Comparison of ENCODE assay signal across 22 cellular contexts in genomic region chr4:88163286-88163685, GRCh38. TPM values are rescaled to one million over a fixed set of nuclear protein-coding genes. Genes with fewer than 3 reads are reported as not detected.
A peak's percentile ranks its signal among the peaks of the same experiment; 100 is the strongest.
DNase-seq lines count a peak whose midpoint lies in the region; ATAC-seq and TF ChIP-seq lines count a peak whose summit lies in the region.
"Had no signal": no experiment of that assay in that cellular context is flagged by ENCODE, and none has a peak within 500 bp of the region (broad histone marks: within the 10 kb centered on the region; RNA-seq: fewer than 3 reads in every experiment).

No MANE protein-coding gene starts in this region.

- no peaks in the 10 kb centered on the region for H3K36me3 Mint-ChIP-seq in nephron progenitor cell (ENCODE audit: low read depth)
- H3K36me3 Mint-ChIP-seq: CD14-positive monocyte had no signal

- H3K9me3 ChIP-seq in HAP-1 (no peaks in the 10 kb centered on the region; the same call in 1 of the 2 replicates), ectodermal cell (ENCODE audit: control insufficient read depth, low read length) (no peaks in the 10 kb centered on the region)

- H3K4me1 Mint-ChIP-seq in nephron progenitor cell = peaks cover 34% of the 10 kb centered on the region

- H3K27ac ChIP-seq in ectodermal cell (ENCODE audit: insufficient read depth, low read depth, low read length, poor library complexity, severe bottlenecking) = peak overlapping the region; percentile 20

- H3K4me3 Mint-ChIP-seq in nephron progenitor cell = peak overlapping the region; percentile 65
- H3K4me3 Mint-ChIP-seq: B cell, CD14-positive monocyte had no signal

- H3K4me1 ChIP-seq in HAP-1 (peaks cover 18% of the 10 kb centered on the region), ectodermal cell (ENCODE audit: control insufficient read depth, insufficient read depth, low read length) (peaks cover 9% of the 10 kb centered on the region)

- H3K9me3 Mint-ChIP-seq in nephron progenitor cell = peaks cover 15% of the 10 kb centered on the region

- H3K27me3 Mint-ChIP-seq in nephron progenitor cell (ENCODE audit: low read depth, poor library complexity) = peaks cover 13% of the 10 kb centered on the region

- WGBS in ectodermal cell, 2 experiments = 65 to 69% methylated on average over 5 of the region's 5 CpGs

- H3K27ac Mint-ChIP-seq in nephron progenitor cell = peak overlapping the region; percentile 78
- H3K27ac Mint-ChIP-seq: B cell, CD14-positive monocyte had no signal

- no peak for TF ChIP-seq CTCF in nephron progenitor cell (IDR thresholded peaks at IDR 0.05)

- peak; percentile 42 for ATAC-seq in sciatic nerve
- ATAC-seq: K562 had no signal

- in situ Hi-C loops in HAP-1 (cut with MboI; ENCODE audit: low sequenced_read_pairs) = no loop called here

- H3K4me3 ChIP-seq in HAP-1 = no peak overlapping the region
- no peak overlapping the region for H3K4me3 ChIP-seq in ectodermal cell (ENCODE audit: insufficient read depth, low read depth, low read length)
- H3K4me3 ChIP-seq: K562 had no signal

- H3K36me3 ChIP-seq in HAP-1 (replicated peaks) = no peaks in the 10 kb centered on the region
- H3K36me3 ChIP-seq in ectodermal cell (ENCODE audit: control insufficient read depth, insufficient read depth, low read length) = no peaks in the 10 kb centered on the region

- H3K27me3 ChIP-seq in HAP-1 (ENCODE audit: low read depth) (no peaks in the 10 kb centered on the region), ectodermal cell (ENCODE audit: control insufficient read depth, insufficient read depth, low read length, poor library complexity, severe bottlenecking) (peaks cover 13% of the 10 kb centered on the region)

- intact Hi-C loops in sciatic nerve (cut with DNase I) = no loop called here

- peak; percentile 53 to 88 for DNase-seq in HAP-1 (ENCODE audit: low spot score in 2 of 2)
- no peak for DNase-seq in nephron progenitor cell
- no peak for DNase-seq in sciatic nerve (ENCODE audit: low spot score)
- no peak for DNase-seq in hepatic stellate cell (ENCODE audit: low spot score)
- no peak for DNase-seq in iPS-NIHi7 (ENCODE audit: extremely low spot score)
- DNase-seq in RKO (ENCODE audit: low spot score) = no peak
- DNase-seq: DMS53, GDM1, MM.1S, NCI-H1048, NCI-H1436, NCI-H1930, NCI-H2227 treated with DMSO at 0.1 percent for 48 hours, NCI-H510A treated with DMSO at 0.1 percent for 48 hours, NCI-H774, Right ventricle myocardium superior, SW 1271 had no signal

RNA-seq across cellular contexts. Expression of gene ABCG2, which starts 4.8 kb away (rescaled TPM):
- polyA plus RNA-seq in ectodermal cell (2013, experiment 1 of 4) = 1.1 TPM
- polyA plus RNA-seq in ectodermal cell (2013, experiment 2 of 4) = 1.1 TPM
- 1.4 TPM for polyA plus RNA-seq in ectodermal cell (2013, experiment 3 of 4)
- polyA plus RNA-seq in ectodermal cell (2013, experiment 4 of 4) = 1.6 TPM
- total RNA-seq in sciatic nerve = 3.6 TPM
- total RNA-seq: B cell, OCI-LY7 had no signal
- polyA plus RNA-seq: CD14-positive monocyte had no signal

Comparison
In these comparisons a context has a peak if more than half of its experiments do, and no peak if none do; other contexts are left out.
1. DNase-seq: peak in HAP-1 (2 of 2); none in nephron progenitor cell (single experiment), sciatic nerve (single experiment), hepatic stellate cell (single experiment), iPS-NIHi7 (single experiment) and RKO (single experiment).